11 cellular contexts compared by ENCODE assay signal in genomic region chr18:10530852-10531251, GRCh38. TPM values are rescaled to one million over a fixed set of nuclear protein-coding genes. Genes with fewer than 3 reads are reported as not detected.
DNase-seq lines count a peak whose midpoint lies in the region; ATAC-seq, FAIRE-seq and TF ChIP-seq lines count a peak whose summit lies in the region.
"Had no signal": no experiment of that assay in that cellular context is flagged by ENCODE, and none has a peak within 500 bp of the region (broad histone marks: within the 10 kb centered on the region; RNA-seq: fewer than 3 reads in every experiment).

No MANE protein-coding gene starts in this region.

- H3K9me3 ChIP-seq in GM12878 (replicated peaks; ENCODE audit: control insufficient read depth, insufficient read depth, low read length) = no peaks in the 10 kb centered on the region
- H3K9me3 ChIP-seq: tibial artery had no signal

- H3K4me1 Mint-ChIP-seq in T-helper 1 cell treated with Interleukin-12 subunit alpha and Interleukin-12 subunit beta and Interleukin-4 antibody, amounts not matched to agents 30 μg/mL and 1 μg/mL, for 36 hours (ENCODE audit: low read depth) = peaks cover 33% of the 10 kb centered on the region

- no peak for TF ChIP-seq POLR2A in GM12878 (IDR thresholded peaks at IDR 0.05; ENCODE audit: low read depth, low read length)

- no peak for TF ChIP-seq EP300 in GM12878 (IDR thresholded peaks at IDR 0.05; ENCODE audit: borderline replicate concordance in 1 of 2, control insufficient read depth in 1 of 2, low read depth in 2 of 2, low read length in 2 of 2)

- H3K27ac Mint-ChIP-seq in T-helper 1 cell treated with Interleukin-12 subunit alpha and Interleukin-12 subunit beta and Interleukin-4 antibody, amounts not matched to agents 30 μg/mL and 1 μg/mL, for 36 hours = peak overlapping the region; percentile 89

- peak overlapping the region; percentile 56 for H3K4me3 Mint-ChIP-seq in T-helper 1 cell treated with Interleukin-12 subunit alpha and Interleukin-12 subunit beta and Interleukin-4 antibody, amounts not matched to agents 30 μg/mL and 1 μg/mL, for 36 hours
- H3K4me3 Mint-ChIP-seq: dendritic cell treated with granulocyte-macrophage colony-stimulating factor and Interleukin-4, amounts not matched to agents 40 ng/mL and 50 ng/mL, for 4 days had no signal

- SMC1A ChIA-PET in GM12878 (lab: Charles Lee; ENCODE audit: uncharacterized antibody, unreplicated experiment) = interaction anchor here (0.9 to 1.4 kb wide), 4 partner anchors 13 to 624 kb away, joined by 3 to 4 read pairs (median 3); no protein-coding TSS in a partner anchor

- intact Hi-C loops in GM12878 (cut with micrococcal nuclease; ENCODE audit: unreplicated experiment) = no loop called here
- intact Hi-C loops in dorsolateral prefrontal cortex (cut with DNase I) = no loop called here

- peaks cover 10% of the 10 kb centered on the region for H3K4me1 ChIP-seq in GM12878 (ENCODE audit: control insufficient read depth, insufficient read depth, low read length)

- 50% methylated on average over 3 of the region's 3 CpGs for WGBS in GM12878 (ENCODE audit: insufficient coverage, insufficient replicate concordance, low lambda C conversion rate, missing lambda C conversion rate)

- no peak for FAIRE-seq in GM12878 (lab: Jason Lieb, UNC)

- no peaks in the 10 kb centered on the region for H3K9me3 Mint-ChIP-seq in T-helper 1 cell treated with Interleukin-12 subunit alpha and Interleukin-12 subunit beta and Interleukin-4 antibody, amounts not matched to agents 30 μg/mL and 1 μg/mL, for 36 hours
- H3K9me3 Mint-ChIP-seq: dendritic cell treated with granulocyte-macrophage colony-stimulating factor and Interleukin-4, amounts not matched to agents 40 ng/mL and 50 ng/mL, for 4 days had no signal

- RAD21 ChIA-PET in GM12878 (lab: Charles Lee; ENCODE audit: unreplicated experiment) = no interaction called here

- POLR2A ChIA-PET in GM12878 (lab: Charles Lee) = no interaction called here

- no peak overlapping the region for H2AFZ ChIP-seq in GM12878 (ENCODE audit: control insufficient read depth, low read depth, low read length)

- H4K20me1 ChIP-seq in GM12878 (ENCODE audit: control insufficient read depth, insufficient read depth) = no peaks in the 10 kb centered on the region

- H3K36me3 Mint-ChIP-seq in T-helper 1 cell treated with Interleukin-12 subunit alpha and Interleukin-12 subunit beta and Interleukin-4 antibody, amounts not matched to agents 30 μg/mL and 1 μg/mL, for 36 hours (ENCODE audit: low read depth) = peaks cover 17% of the 10 kb centered on the region

- peaks cover 60% of the 10 kb centered on the region for H3K79me2 ChIP-seq in GM12878 (ENCODE audit: control insufficient read depth, insufficient read depth, low read length)

- peak overlapping the region; percentile 79; the same call in 1 of the 2 replicates for H3K4me2 ChIP-seq in GM12878 (ENCODE audit: control insufficient read depth, insufficient read depth)

- H3K27ac ChIP-seq in GM12878 (ENCODE audit: control insufficient read depth, insufficient read depth) (no peak overlapping the region), dorsolateral prefrontal cortex (no peak overlapping the region)
- H3K27ac ChIP-seq: tibial artery had no signal

- H3K27me3 Mint-ChIP-seq in T-helper 1 cell treated with Interleukin-12 subunit alpha and Interleukin-12 subunit beta and Interleukin-4 antibody, amounts not matched to agents 30 μg/mL and 1 μg/mL, for 36 hours (ENCODE audit: low read depth) = no peaks in the 10 kb centered on the region
- H3K27me3 Mint-ChIP-seq: dendritic cell treated with granulocyte-macrophage colony-stimulating factor and Interleukin-4, amounts not matched to agents 40 ng/mL and 50 ng/mL, for 4 days had no signal

- BruUV-seq in GM12878 (replicated peaks; lab: Mats Ljungman, UMichigan) = no TSS peak

- peaks cover 0 to 5% of the 10 kb centered on the region in 2 experiments; a peak in 2 of 4 replicates for H3K36me3 ChIP-seq in GM12878 (ENCODE audit: control insufficient read depth in 2 of 2, insufficient read depth in 2 of 2, low read length in 1 of 2)

- H3K4me3 ChIP-seq in GM12878 = no peak overlapping the region
- no peak overlapping the region for H3K4me3 ChIP-seq in dorsolateral prefrontal cortex
- H3K4me3 ChIP-seq: tibial artery had no signal

- peak; percentile 18 for DNase-seq in EH (ENCODE audit: low read depth)
- no peak for DNase-seq in GM12878 (ENCODE audit: low read depth, low spot score)
- DNase-seq in stimulated activated CD4-positive, alpha-beta T cell treated with anti-CD3 and anti-CD28 coated beads, Interleukin-12 subunit alpha, Interleukin-12 subunit beta, amount 100 ng/mL, for 4 hours = peak; percentile 25
- DNase-seq in dorsolateral prefrontal cortex = no peak
- DNase-seq: SIG-M5, tibial artery had no signal

- CTCF ChIA-PET in GM12878 (lab: Yijun Ruan, JAX) = interaction anchor here (0.6 to 2.2 kb wide), 3 partner anchors 30 to 623 kb away, joined by 3 to 12 read pairs (median 4); no protein-coding TSS in a partner anchor

- H3K27me3 ChIP-seq in GM12878 (replicated peaks in 1 of 2; ENCODE audit: control insufficient read depth in 2 of 2, insufficient read depth in 2 of 2, low read length in 1 of 2) (no peaks in the 10 kb centered on the region), dorsolateral prefrontal cortex (no peaks in the 10 kb centered on the region)
- H3K27me3 ChIP-seq: tibial artery had no signal

- TF ChIP-seq CTCF in GM12878 (IDR thresholded peaks at IDR 0.05 in 2 of 3, conservative IDR thresholded peaks at IDR 0.05 in 1 of 3; ENCODE audit: control insufficient read depth in 2 of 3, extremely low read depth in 1 of 3, insufficient read depth in 1 of 3, low read depth in 3 of 3, low read length in 3 of 3) (no peak), dorsolateral prefrontal cortex (IDR thresholded peaks at IDR 0.05 in 54 of 56, conservative IDR thresholded peaks at IDR 0.05 in 2 of 56; ENCODE audit: low read depth in 1 of 56, partially characterized antibody in 56 of 56) (no peak)

- ATAC-seq in GM12878 (no peak), GM21367 (IDR thresholded peaks at IDR 0.05; ENCODE audit: unreplicated experiment) (no peak), GM21723 (IDR thresholded peaks at IDR 0.05; ENCODE audit: unreplicated experiment) (no peak), HG02938 (IDR thresholded peaks at IDR 0.05; ENCODE audit: unreplicated experiment) (no peak)

- in situ Hi-C loops in GM12878 (cut with MboI) = no loop called here

- no peak for TF ChIP-seq RAD21 in GM12878 (IDR thresholded peaks at IDR 0.05; ENCODE audit: insufficient read depth, low read depth, low read length)

- H3K9ac ChIP-seq in GM12878 (ENCODE audit: control insufficient read depth, insufficient read depth, low read length) = no peak overlapping the region

TF ChIP-seq in GM12878, 131 proteins besides CTCF, POLR2A, EP300 and RAD21:
- TF ChIP-seq NR2C2 (IDR thresholded peaks at IDR 0.05; ENCODE audit: borderline replicate concordance, control insufficient read depth, insufficient read length, low read depth) = no peak

RNA-seq across cellular contexts. Expression of gene NAPG, which starts 5.0 kb away (rescaled TPM):
- total RNA-seq in GM12878 (2013; cell fraction: nucleolus; rRNA removed) = 102 and 107 TPM in 2 replicates
- total RNA-seq in GM12878 (2014; rRNA removed) (23.2 and 28.1 TPM in 2 replicates), GM12878 (2014; rRNA removed; fragmentation: Illumina TruSeq; extraction: Trizol) (30.4 and 32.7 TPM in 2 replicates), GM12878 (2021) (22.4 and 23.7 TPM in 2 replicates), dorsolateral prefrontal cortex (100 to 1,000 TPM in 55 of 120 experiments, 10 to 100 TPM in 65; 52.2 to 139 (median 98.2) TPM)
- 9.2 TPM for polyA plus RNA-seq in GM12878 (2011; ENCODE audit: low read depth)
- polyA plus RNA-seq in GM12878 (2011; rRNA removed) (34.8 and 52.2 TPM in 2 replicates), GM12878 (2014; fragmentation: Illumina TruSeq; extraction: Trizol) (22.2 and 30.7 TPM in 2 replicates), GM12878 (2014; fragmentation: Nextera tagmentation; extraction: Ambion mirVana) (10 to 100 TPM; 20.5 to 24.3 TPM), GM12878 (2014; rRNA removed) (14.3 and 20.6 TPM in 2 replicates), GM12878 (2016; fragmentation: Nextera tagmentation; extraction: Ambion mirVana) (10 to 100 TPM; 26.5 to 27.1 TPM)
- 12.0 and 12.3 TPM in 2 replicates for polyA plus RNA-seq in GM12878 (2011; cell fraction: cytosol; rRNA removed)
- polyA plus RNA-seq in GM12878 (2011; cell fraction: nucleus; rRNA removed) = 25.3 and 28.1 TPM in 2 replicates
- 16.4 and 16.5 TPM in 2 replicates for polyA plus RNA-seq in GM12878 (2012)
- polyA minus RNA-seq in GM12878 (2011; rRNA and poly(A)+ RNA removed) = 14.5 and 20.4 TPM in 2 replicates
- 10.3 and 10.8 TPM in 2 replicates for polyA minus RNA-seq in GM12878 (2011; cell fraction: cytosol; rRNA and poly(A)+ RNA removed)
- 17.0 and 28.7 TPM in 2 replicates for polyA minus RNA-seq in GM12878 (2011; cell fraction: nucleus; rRNA and poly(A)+ RNA removed)

Comparison
In these comparisons a context has a peak if more than half of its experiments do, and no peak if none do; other contexts are left out.
1. DNase-seq: peak in EH (single experiment) and stimulated activated CD4-positive, alpha-beta T cell treated with anti-CD3 and anti-CD28 coated beads, Interleukin-12 subunit alpha, Interleukin-12 subunit beta, amount 100 ng/mL, for 4 hours (single experiment); none in GM12878 (single experiment) and dorsolateral prefrontal cortex (0 of 10).